Comparison of ENCODE assay signal across 41 cellular contexts in genomic region chr6:56038764-56039163, GRCh38.
"Had no signal": no experiment of that assay in that cellular context is flagged by ENCODE, and none has a peak within 500 bp of the region (broad histone marks: within the 10 kb centered on the region; RNA-seq: fewer than 3 reads in every experiment).

No MANE protein-coding gene starts in this region.

- H3K27me3 ChIP-seq: adrenal gland, ascending aorta, body of pancreas, brain microvascular endothelial cell, breast epithelium, cardiac muscle cell had no signal

- FAIRE-seq: astrocyte, bronchial epithelial cell had no signal

- DNase-seq: activated effector memory CD4-positive, alpha-beta T cell treated with anti-CD3 and anti-CD28 coated beads, Interleukin-2, amount 50 U/mL, for 16 hours; activated effector memory CD4-positive, alpha-beta T cell treated with Interleukin-2 at 50 U/mL for 16 hours; activated gamma-delta T cell; activated gamma-delta T cell treated with Interleukin-2 at 50 U/mL for 16 hours; activated naive CD4-positive, alpha-beta T cell; activated naive CD4-positive, alpha-beta T cell treated with anti-CD3 and anti-CD28 coated beads for 36 hours; activated naive CD4-positive, alpha-beta T cell treated with anti-CD3 and anti-CD28 coated beads, Interleukin-2, amount 10 ng/mL, durations not matched to agents 7 days and 5 days; activated naive CD4-positive, alpha-beta T cell treated with anti-CD3 and anti-CD28 coated beads, Interleukin-2, amount 50 U/mL, for 16 hours; activated naive CD4-positive, alpha-beta T cell treated with Interleukin-2 at 50 U/mL for 16 hours; activated naive CD8-positive, alpha-beta T cell treated with anti-CD3 and anti-CD28 coated beads for 36 hours; activated naive CD8-positive, alpha-beta T cell treated with anti-CD3 and anti-CD28 coated beads, Interleukin-2, amount 10 ng/mL, durations not matched to agents 7 days and 5 days; activated naive CD8-positive, alpha-beta T cell treated with anti-CD3 and anti-CD28 coated beads, Interleukin-2, amount 50 U/mL, for 24 hours; activated T-cell treated with anti-CD3 and anti-CD28 coated beads for 4 hours; activated T-cell treated with anti-CD3 and anti-CD28 coated beads, Interleukin-2, amount 50 U/mL, for 1 hour; activated T-cell treated with anti-CD3 and anti-CD28 coated beads, Interleukin-2, amount 50 U/mL, for 24 hours; activated T-cell treated with anti-CD3 and anti-CD28 coated beads, Interleukin-2, amount 50 U/mL, for 4 hours; activated T-cell treated with anti-CD3 and anti-CD28 coated beads, Interleukin-2, amount 50 U/mL, for 48 hours; activated T-cell treated with anti-CD3 and anti-CD28 coated beads, Interleukin-2, amount 50 U/mL, for 72 hours; adrenal gland; amniotic stem cell; amygdala; anterior cingulate cortex; aorta; body of pancreas; brain microvascular endothelial cell; caudate nucleus; central memory CD4-positive, alpha-beta T cell; cerebellar nuclear complex had no signal

- H3K4me1 ChIP-seq: adrenal gland, body of pancreas, breast epithelium had no signal

- H3K4me3 ChIP-seq: adrenal gland, ascending aorta, body of pancreas, breast epithelium, cardiac muscle cell had no signal

- H3K4me1 Mint-ChIP-seq: activated naive CD4-positive, alpha-beta T cell treated with anti-CD3 and anti-CD28 coated beads, Interleukin-2, amount 10 ng/mL, durations not matched to agents 7 days and 5 days; activated naive CD4-positive, alpha-beta T cell treated with anti-CD3 and anti-CD28 coated beads, Interleukin-2, amount 50 U/mL, for 24 hours; activated naive CD8-positive, alpha-beta T cell treated with anti-CD3 and anti-CD28 coated beads for 36 hours; activated naive CD8-positive, alpha-beta T cell treated with anti-CD3 and anti-CD28 coated beads, Interleukin-2, amount 10 ng/mL, durations not matched to agents 7 days and 5 days; activated naive CD8-positive, alpha-beta T cell treated with anti-CD3 and anti-CD28 coated beads, Interleukin-2, amount 50 U/mL, for 24 hours; activated T-helper 17 cell treated with anti-CD3 and anti-CD28 coated beads, Interleukin-2, amount 50 U/mL, for 72 hours; central memory CD8-positive, alpha-beta T cell had no signal

- H3K27me3 Mint-ChIP-seq: activated naive CD4-positive, alpha-beta T cell treated with anti-CD3 and anti-CD28 coated beads, Interleukin-2, amount 10 ng/mL, durations not matched to agents 7 days and 5 days; activated naive CD4-positive, alpha-beta T cell treated with anti-CD3 and anti-CD28 coated beads, Interleukin-2, amount 50 U/mL, for 24 hours; activated naive CD8-positive, alpha-beta T cell; activated naive CD8-positive, alpha-beta T cell treated with anti-CD3 and anti-CD28 coated beads for 36 hours; activated naive CD8-positive, alpha-beta T cell treated with anti-CD3 and anti-CD28 coated beads, Interleukin-2, amount 10 ng/mL, durations not matched to agents 7 days and 5 days; activated naive CD8-positive, alpha-beta T cell treated with anti-CD3 and anti-CD28 coated beads, Interleukin-2, amount 50 U/mL, for 24 hours; activated T-cell treated with anti-CD3 and anti-CD28 coated beads, Interleukin-2, amount 50 U/mL, for 24 hours; activated T-helper 17 cell treated with anti-CD3 and anti-CD28 coated beads, Interleukin-2, amount 50 U/mL, for 72 hours; brain; central memory CD8-positive, alpha-beta T cell had no signal

- H3K36me3 ChIP-seq: adrenal gland, ascending aorta, brain microvascular endothelial cell, breast epithelium, cardiac muscle cell had no signal

- H3K36me3 Mint-ChIP-seq: activated naive CD4-positive, alpha-beta T cell treated with anti-CD3 and anti-CD28 coated beads, Interleukin-2, amount 10 ng/mL, durations not matched to agents 7 days and 5 days; activated naive CD4-positive, alpha-beta T cell treated with anti-CD3 and anti-CD28 coated beads, Interleukin-2, amount 50 U/mL, for 24 hours; activated naive CD4-positive, alpha-beta T cell treated with anti-CD3 and anti-CD28 coated beads, Interleukin-2, amount 50 U/mL, for 72 hours; activated naive CD8-positive, alpha-beta T cell; activated naive CD8-positive, alpha-beta T cell treated with anti-CD3 and anti-CD28 coated beads for 36 hours; activated naive CD8-positive, alpha-beta T cell treated with anti-CD3 and anti-CD28 coated beads, Interleukin-2, amount 10 ng/mL, durations not matched to agents 7 days and 5 days; brain had no signal

- H3K27ac ChIP-seq: adrenal gland, ascending aorta, body of pancreas, brain microvascular endothelial cell, breast epithelium, cardiac muscle cell had no signal

- H3K9me3 ChIP-seq: adrenal gland, ascending aorta, body of pancreas, breast epithelium had no signal

- ATAC-seq: activated naive CD4-positive, alpha-beta T cell treated with anti-CD3 and anti-CD28 coated beads, Interleukin-2, amount 50 U/mL, for 72 hours; activated naive CD8-positive, alpha-beta T cell treated with anti-CD3 and anti-CD28 coated beads, Interleukin-2, amount 50 U/mL, for 24 hours; activated T-cell treated with anti-CD3 and anti-CD28 coated beads, Interleukin-2, amount 50 U/mL, for 4 hours; activated T-cell treated with anti-CD3 and anti-CD28 coated beads, Interleukin-2, amount 50 U/mL, for 72 hours; activated T-helper 17 cell treated with anti-CD3 and anti-CD28 coated beads, Interleukin-2, amount 50 U/mL, for 72 hours; body of pancreas had no signal

- H3K4me3 Mint-ChIP-seq: activated naive CD4-positive, alpha-beta T cell treated with anti-CD3 and anti-CD28 coated beads for 36 hours; activated naive CD4-positive, alpha-beta T cell treated with anti-CD3 and anti-CD28 coated beads, Interleukin-2, amount 10 ng/mL, durations not matched to agents 7 days and 5 days; activated naive CD4-positive, alpha-beta T cell treated with anti-CD3 and anti-CD28 coated beads, Interleukin-2, amount 50 U/mL, for 24 hours; activated naive CD8-positive, alpha-beta T cell; activated naive CD8-positive, alpha-beta T cell treated with anti-CD3 and anti-CD28 coated beads for 36 hours; activated naive CD8-positive, alpha-beta T cell treated with anti-CD3 and anti-CD28 coated beads, Interleukin-2, amount 10 ng/mL, durations not matched to agents 7 days and 5 days; activated naive CD8-positive, alpha-beta T cell treated with anti-CD3 and anti-CD28 coated beads, Interleukin-2, amount 50 U/mL, for 24 hours; activated T-cell treated with anti-CD3 and anti-CD28 coated beads, Interleukin-2, amount 50 U/mL, for 24 hours; activated T-cell treated with anti-CD3 and anti-CD28 coated beads, Interleukin-2, amount 50 U/mL, for 4 hours; activated T-cell treated with anti-CD3 and anti-CD28 coated beads, Interleukin-2, amount 50 U/mL, for 72 hours; activated T-helper 1 cell treated with anti-CD3 and anti-CD28 coated beads, Interleukin-12 subunit alpha, Interleukin-12 subunit beta, Interleukin-2, Interleukin-4 antibody, amounts not matched to agents 30 ng/mL and 10 ng/mL and 1 ng/mL, durations not matched to agents 14 hours and 24 hours and 36 hours; activated T-helper 17 cell treated with anti-CD3 and anti-CD28 coated beads, Interleukin-2, amount 50 U/mL, for 72 hours; brain; central memory CD8-positive, alpha-beta T cell had no signal

- H3K27ac Mint-ChIP-seq: activated naive CD4-positive, alpha-beta T cell treated with anti-CD3 and anti-CD28 coated beads for 36 hours; activated naive CD4-positive, alpha-beta T cell treated with anti-CD3 and anti-CD28 coated beads, Interleukin-2, amount 10 ng/mL, durations not matched to agents 7 days and 5 days; activated naive CD4-positive, alpha-beta T cell treated with anti-CD3 and anti-CD28 coated beads, Interleukin-2, amount 50 U/mL, for 24 hours; activated naive CD4-positive, alpha-beta T cell treated with anti-CD3 and anti-CD28 coated beads, Interleukin-2, amount 50 U/mL, for 72 hours; activated naive CD8-positive, alpha-beta T cell; activated naive CD8-positive, alpha-beta T cell treated with anti-CD3 and anti-CD28 coated beads for 36 hours; activated naive CD8-positive, alpha-beta T cell treated with anti-CD3 and anti-CD28 coated beads, Interleukin-2, amount 10 ng/mL, durations not matched to agents 7 days and 5 days; activated naive CD8-positive, alpha-beta T cell treated with anti-CD3 and anti-CD28 coated beads, Interleukin-2, amount 50 U/mL, for 24 hours; activated T-cell treated with anti-CD3 and anti-CD28 coated beads, Interleukin-2, amount 50 U/mL, for 24 hours; activated T-cell treated with anti-CD3 and anti-CD28 coated beads, Interleukin-2, amount 50 U/mL, for 72 hours; activated T-helper 1 cell treated with anti-CD3 and anti-CD28 coated beads, Interleukin-12 subunit alpha, Interleukin-12 subunit beta, Interleukin-2, Interleukin-4 antibody, amounts not matched to agents 30 ng/mL and 10 ng/mL and 1 ng/mL, durations not matched to agents 14 hours and 24 hours and 36 hours; activated T-helper 17 cell treated with anti-CD3 and anti-CD28 coated beads, Interleukin-2, amount 50 U/mL, for 72 hours; activated T-helper 2 cell treated with anti-CD3 and anti-CD28 coated beads, Interferon-gamma antibody, Interleukin-2, Interleukin-4, amounts not matched to agents 10 μg/mL and 5 μg/mL and 100 μg/mL, durations not matched to agents 14 hours and 24 hours and 36 hours had no signal

- H3K9me3 Mint-ChIP-seq: activated naive CD4-positive, alpha-beta T cell treated with anti-CD3 and anti-CD28 coated beads, Interleukin-2, amount 10 ng/mL, durations not matched to agents 7 days and 5 days; activated naive CD4-positive, alpha-beta T cell treated with anti-CD3 and anti-CD28 coated beads, Interleukin-2, amount 50 U/mL, for 24 hours; activated naive CD8-positive, alpha-beta T cell treated with anti-CD3 and anti-CD28 coated beads for 36 hours; activated naive CD8-positive, alpha-beta T cell treated with anti-CD3 and anti-CD28 coated beads, Interleukin-2, amount 10 ng/mL, durations not matched to agents 7 days and 5 days; activated T-helper 1 cell treated with anti-CD3 and anti-CD28 coated beads, Interleukin-12 subunit alpha, Interleukin-12 subunit beta, Interleukin-2, Interleukin-4 antibody, amounts not matched to agents 30 ng/mL and 10 ng/mL and 1 ng/mL, durations not matched to agents 14 hours and 24 hours and 36 hours; activated T-helper 2 cell treated with anti-CD3 and anti-CD28 coated beads, Interferon-gamma antibody, Interleukin-2, Interleukin-4, amounts not matched to agents 10 μg/mL and 5 μg/mL and 100 μg/mL, durations not matched to agents 14 hours and 24 hours and 36 hours had no signal
